ENCODE assay signal across 1 cellular context in genomic region chr3:100968908-100969556, GRCh38.
TF ChIP-seq lines count a peak whose summit lies in the region.

No MANE protein-coding gene starts in this region.

TF ChIP-seq in PFSK-1, 5 proteins besides CTCF, POLR2A, EP300 and RAD21 (continued from another document):
- TF ChIP-seq REST (IDR thresholded peaks at IDR 0.05; ENCODE audit: insufficient read depth in 1 of 2, low read depth in 2 of 2, low read length in 2 of 2) = no peak
